Comparison of ENCODE assay signal across 1 cellular context in genomic region chr5:81751009-81751835, GRCh38.
TF ChIP-seq lines count a peak whose summit lies in the region.

Gene SSBP2 (minus strand): TSS chr5:81751097. CDS start chr5:81751042, 55 bp downstream.

TF ChIP-seq in WTC11, 78 proteins besides CTCF, POLR2A, EP300 and RAD21 (continued from another document and continues in another):
- TF ChIP-seq ZNF532 (CRISPR knock-in tag; IDR thresholded peaks at IDR 0.05; ENCODE audit: borderline replicate concordance) (no peak), USF2 (CRISPR knock-in tag; IDR thresholded peaks at IDR 0.05) (no peak; the same call in 1 of the 2 replicates), SP1 (CRISPR knock-in tag; conservative IDR thresholded peaks at IDR 0.05) (peak; percentile 72), NFYB (CRISPR knock-in tag; conservative IDR thresholded peaks at IDR 0.05; ENCODE audit: low read depth) (no peak), USF1 (CRISPR knock-in tag; IDR thresholded peaks at IDR 0.05) (peak; percentile 38; the same call in 1 of the 2 replicates), ELF4 (CRISPR knock-in tag; IDR thresholded peaks at IDR 0.05; ENCODE audit: low read depth) (no peak), AFF4 (CRISPR knock-in tag; IDR thresholded peaks at IDR 0.05; ENCODE audit: borderline replicate concordance) (peak; percentile 53; the same call in 1 of the 2 replicates), ARID4B (CRISPR knock-in tag; IDR thresholded peaks at IDR 0.05; ENCODE audit: borderline replicate concordance) (peak; percentile 26; the same call in 1 of the 2 replicates), TEAD1 (CRISPR knock-in tag; IDR thresholded peaks at IDR 0.05) (peak; percentile 73; the same call in 1 of the 2 replicates), ZNF416 (CRISPR knock-in tag; IDR thresholded peaks at IDR 0.05) (0 out of 2 replicates have a peak, but pooled peaks have one; percentile 13), TP53 (CRISPR knock-in tag; IDR thresholded peaks at IDR 0.05) (peak; percentile 67; the same call in 1 of the 2 replicates), MAX (CRISPR knock-in tag; IDR thresholded peaks at IDR 0.05) (peak; percentile 59; the same call in 1 of the 2 replicates), ATF2 (CRISPR knock-in tag; IDR thresholded peaks at IDR 0.05; ENCODE audit: borderline replicate concordance, low read depth) (no peak), FOXK1 (CRISPR knock-in tag; IDR thresholded peaks at IDR 0.05) (peak; percentile 57; the same call in 1 of the 2 replicates), IRF2 (CRISPR knock-in tag; IDR thresholded peaks at IDR 0.05; ENCODE audit: borderline replicate concordance, low read depth) (no peak), ATF6 (CRISPR knock-in tag; IDR thresholded peaks at IDR 0.05) (no peak), ERG (CRISPR knock-in tag; IDR thresholded peaks at IDR 0.05) (0 out of 2 replicates have a peak, but pooled peaks have one; percentile 39), ZNF423 (CRISPR knock-in tag; IDR thresholded peaks at IDR 0.05) (no peak), RELA (CRISPR knock-in tag; IDR thresholded peaks at IDR 0.05; ENCODE audit: borderline replicate concordance) (no peak), ZBTB43 (CRISPR knock-in tag; IDR thresholded peaks at IDR 0.05) (peak; percentile 74), IRF1 (CRISPR knock-in tag; IDR thresholded peaks at IDR 0.05) (no peak), CREM (CRISPR knock-in tag; IDR thresholded peaks at IDR 0.05) (0 out of 2 replicates have a peak, but pooled peaks have one; percentile 63), ZNF425 (CRISPR knock-in tag; conservative IDR thresholded peaks at IDR 0.05) (no peak), ETV6 (CRISPR knock-in tag; IDR thresholded peaks at IDR 0.05) (0 out of 2 replicates have a peak, but pooled peaks have one; percentile 74), GABPB1 (CRISPR knock-in tag; IDR thresholded peaks at IDR 0.05) (peak; percentile 42; the same call in 1 of the 2 replicates)
